In the genomic region with DNA sequence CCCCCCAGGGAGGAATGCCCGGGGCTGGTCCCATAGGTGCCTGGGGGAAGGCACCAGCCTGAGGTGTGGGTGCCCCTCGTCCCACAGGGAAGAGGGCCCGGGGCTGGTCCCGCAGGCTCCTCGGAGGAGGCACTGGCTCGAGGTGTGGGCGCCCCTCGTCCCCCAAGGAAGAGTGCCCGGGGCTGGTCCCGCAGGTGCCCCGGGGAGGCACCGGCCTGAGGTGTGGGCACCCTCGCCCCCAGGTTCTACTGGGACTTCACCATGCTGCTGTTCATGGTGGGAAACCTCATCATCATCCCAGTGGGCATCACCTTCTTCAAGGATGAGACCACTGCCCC, we compare ENCODE assay signal across 4 cellular contexts. TPM values are rescaled to one million over a fixed set of nuclear protein-coding genes. Genes with fewer than 3 reads are reported as not detected.
"Had no signal": no experiment of that assay in that cellular context is flagged by ENCODE, and none has a peak within 500 bp of the region (broad histone marks: within the 10 kb centered on the region; RNA-seq: fewer than 3 reads in every experiment).

No MANE protein-coding gene starts in this region.

RNA-seq across cellular contexts. Expression of a gene that starts 36.4 kb away (rescaled TPM):
- total RNA-seq: H4, H7 had no signal

RNA-seq across cellular contexts. Expression of a gene that starts 59.4 kb away (rescaled TPM):
- total RNA-seq: GM23248, GM23338, H4 had no signal
